In the genomic region with DNA sequence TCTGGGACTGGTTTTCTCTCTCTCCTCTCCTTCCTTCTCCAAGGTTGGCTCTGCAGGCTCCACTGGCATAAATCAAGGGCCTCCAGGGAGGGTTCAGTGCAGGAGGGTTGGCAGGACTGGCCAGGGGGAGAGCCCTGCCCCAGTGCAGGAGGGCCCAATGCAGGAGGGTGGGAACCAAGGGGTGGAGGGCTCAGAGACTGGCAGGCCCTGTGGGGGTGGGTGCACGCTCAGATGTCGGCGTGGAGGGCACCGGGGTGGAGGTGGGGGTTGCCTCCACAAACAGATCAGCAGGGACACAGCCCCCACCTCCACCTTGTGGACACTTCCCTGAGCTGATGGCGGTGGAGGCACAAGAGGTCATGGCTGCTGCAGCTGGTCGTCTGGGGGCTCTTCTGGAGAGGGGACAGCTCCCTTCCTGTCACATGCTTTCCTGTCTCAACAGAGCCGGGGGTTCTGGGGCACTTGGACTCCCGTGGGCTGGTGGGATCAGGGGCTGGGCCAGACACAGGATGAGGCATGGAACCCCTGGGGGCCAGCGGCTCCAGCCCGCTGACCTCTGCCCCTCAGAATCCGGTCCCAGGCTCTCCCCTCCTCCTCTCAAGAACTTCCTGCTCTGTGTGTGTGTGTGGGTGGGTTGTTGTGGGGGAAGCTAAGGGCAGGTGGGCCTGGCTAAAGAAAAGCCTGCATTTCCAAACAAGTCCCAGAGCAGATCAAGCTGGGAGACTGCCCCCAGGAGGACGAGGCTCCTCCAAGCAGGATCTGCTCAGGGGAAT, we compare ENCODE assay signal across 1 cellular context.
TF ChIP-seq lines count a peak whose summit lies in the region.

No MANE protein-coding gene starts in this region.

TF ChIP-seq in HepG2, 621 proteins besides CTCF, POLR2A, EP300 and RAD21 (continued from another document and continues in another):
- TF ChIP-seq, protein P1, sequence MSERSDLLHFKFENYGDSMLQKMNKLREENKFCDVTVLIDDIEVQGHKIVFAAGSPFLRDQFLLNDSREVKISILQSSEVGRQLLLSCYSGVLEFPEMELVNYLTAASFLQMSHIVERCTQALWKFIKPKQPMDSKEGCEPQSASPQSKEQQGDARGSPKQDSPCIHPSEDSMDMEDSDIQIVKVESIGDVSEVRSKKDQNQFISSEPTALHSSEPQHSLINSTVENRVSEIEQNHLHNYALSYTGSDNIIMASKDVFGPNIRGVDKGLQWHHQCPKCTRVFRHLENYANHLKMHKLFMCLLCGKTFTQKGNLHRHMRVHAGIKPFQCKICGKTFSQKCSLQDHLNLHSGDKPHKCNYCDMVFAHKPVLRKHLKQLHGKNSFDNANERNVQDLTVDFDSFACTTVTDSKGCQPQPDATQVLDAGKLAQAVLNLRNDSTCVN (CRISPR knock-in tag; IDR thresholded peaks at IDR 0.05; ENCODE audit: borderline replicate concordance) = peak; percentile 88
- TF ChIP-seq ZNF33A (CRISPR knock-in tag; IDR thresholded peaks at IDR 0.05; ENCODE audit: borderline replicate concordance) (no peak), ZNF432 (CRISPR knock-in tag; IDR thresholded peaks at IDR 0.05; ENCODE audit: borderline replicate concordance) (no peak), CBX5 (CRISPR knock-in tag; IDR thresholded peaks at IDR 0.05; ENCODE audit: borderline replicate concordance) (0 out of 2 replicates have a peak, but pooled peaks have one; percentile 31), SAP130 (CRISPR knock-in tag; IDR thresholded peaks at IDR 0.05; ENCODE audit: low read depth) (peak; percentile 75), ZNF296 (CRISPR knock-in tag; conservative IDR thresholded peaks at IDR 0.05) (peak; percentile 72), POLR2AphosphoS2 (IDR thresholded peaks at IDR 0.05; ENCODE audit: low read depth, low read length) (no peak), SRF (IDR thresholded peaks at IDR 0.05; ENCODE audit: low read depth, low read length) (no peak), AGO2 (optimal IDR thresholded peaks at IDR 0.05; ENCODE audit: low read depth, low read length) (peak; percentile 98), ZNF468 (CRISPR knock-in tag; IDR thresholded peaks at IDR 0.05) (no peak), SSRP1 (CRISPR knock-in tag; IDR thresholded peaks at IDR 0.05) (peak; percentile 94), SMAD3 (CRISPR knock-in tag; IDR thresholded peaks at IDR 0.05) (no peak), SMYD3 (CRISPR knock-in tag; IDR thresholded peaks at IDR 0.05) (peak; percentile 15; the same call in 1 of the 2 replicates), ZNF891 (CRISPR knock-in tag; IDR thresholded peaks at IDR 0.05) (peak; percentile 93), TBL1XR1 (IDR thresholded peaks at IDR 0.05; ENCODE audit: borderline replicate concordance, low read length, partially characterized antibody) (no peak), ZNF232 (CRISPR knock-in tag; IDR thresholded peaks at IDR 0.05; ENCODE audit: borderline replicate concordance) (no peak), ZNF816 (CRISPR knock-in tag; IDR thresholded peaks at IDR 0.05; ENCODE audit: borderline replicate concordance) (0 out of 2 replicates have a peak, but pooled peaks have one; percentile 44), KDM3A (CRISPR knock-in tag; IDR thresholded peaks at IDR 0.05; ENCODE audit: low read depth) (peak; percentile 70; the same call in 1 of the 2 replicates), DNMT1 (CRISPR knock-in tag; IDR thresholded peaks at IDR 0.05) (no peak; the same call in 1 of the 2 replicates), SRY (CRISPR knock-in tag; IDR thresholded peaks at IDR 0.05) (peak; percentile 64; the same call in 1 of the 2 replicates), ZFP1 (CRISPR knock-in tag; IDR thresholded peaks at IDR 0.05) (no peak), ZFP41 (CRISPR knock-in tag; IDR thresholded peaks at IDR 0.05; ENCODE audit: borderline replicate concordance) (peak; percentile 80; the same call in 1 of the 2 replicates), FOXP1 (IDR thresholded peaks at IDR 0.05) (no peak), FOXP1 (CRISPR knock-in tag; IDR thresholded peaks at IDR 0.05) (peak; percentile 32; the same call in 1 of the 2 replicates), NFE2 (CRISPR knock-in tag; IDR thresholded peaks at IDR 0.05) (no peak), ZNF460 (CRISPR knock-in tag; IDR thresholded peaks at IDR 0.05; ENCODE audit: borderline replicate concordance) (no peak; the same call in 1 of the 2 replicates), ZNF101 (CRISPR knock-in tag; IDR thresholded peaks at IDR 0.05; ENCODE audit: borderline replicate concordance, low read depth) (no peak), STAT5B (CRISPR knock-in tag; IDR thresholded peaks at IDR 0.05) (peak; percentile 24; the same call in 1 of the 2 replicates), XRCC5 (optimal IDR thresholded peaks at IDR 0.05; ENCODE audit: low read length) (peak; percentile 36), ZNF850 (CRISPR knock-in tag; conservative IDR thresholded peaks at IDR 0.05) (0 out of 2 replicates have a peak, but pooled peaks have one; percentile 47), NFKBIZ (CRISPR knock-in tag; IDR thresholded peaks at IDR 0.05) (0 out of 2 replicates have a peak, but pooled peaks have one; percentile 56), ZKSCAN1 (IDR thresholded peaks at IDR 0.05; ENCODE audit: low read length) (no peak), TSC22D2 (CRISPR knock-in tag; IDR thresholded peaks at IDR 0.05; ENCODE audit: borderline replicate concordance) (no peak)
- TF ChIP-seq, protein P2, sequence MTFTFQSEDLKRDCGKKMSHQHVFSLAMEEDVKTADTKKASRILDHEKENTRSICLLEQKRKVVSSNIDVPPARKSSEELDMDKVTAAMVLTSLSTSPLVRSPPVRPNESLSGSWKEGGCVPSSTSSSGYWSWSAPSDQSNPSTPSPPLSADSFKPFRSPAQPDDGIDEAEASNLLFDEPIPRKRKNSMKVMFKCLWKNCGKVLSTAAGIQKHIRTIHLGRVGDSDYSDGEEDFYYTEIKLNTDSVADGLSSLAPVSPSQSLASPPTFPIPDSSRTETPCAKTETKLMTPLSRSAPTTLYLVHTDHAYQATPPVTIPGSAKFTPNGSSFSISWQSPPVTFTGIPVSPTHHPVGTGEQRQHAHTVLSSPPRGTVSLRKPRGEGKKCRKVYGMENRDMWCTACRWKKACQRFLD (CRISPR knock-in tag; IDR thresholded peaks at IDR 0.05; ENCODE audit: borderline replicate concordance) = no peak
- TF ChIP-seq, protein P3, sequence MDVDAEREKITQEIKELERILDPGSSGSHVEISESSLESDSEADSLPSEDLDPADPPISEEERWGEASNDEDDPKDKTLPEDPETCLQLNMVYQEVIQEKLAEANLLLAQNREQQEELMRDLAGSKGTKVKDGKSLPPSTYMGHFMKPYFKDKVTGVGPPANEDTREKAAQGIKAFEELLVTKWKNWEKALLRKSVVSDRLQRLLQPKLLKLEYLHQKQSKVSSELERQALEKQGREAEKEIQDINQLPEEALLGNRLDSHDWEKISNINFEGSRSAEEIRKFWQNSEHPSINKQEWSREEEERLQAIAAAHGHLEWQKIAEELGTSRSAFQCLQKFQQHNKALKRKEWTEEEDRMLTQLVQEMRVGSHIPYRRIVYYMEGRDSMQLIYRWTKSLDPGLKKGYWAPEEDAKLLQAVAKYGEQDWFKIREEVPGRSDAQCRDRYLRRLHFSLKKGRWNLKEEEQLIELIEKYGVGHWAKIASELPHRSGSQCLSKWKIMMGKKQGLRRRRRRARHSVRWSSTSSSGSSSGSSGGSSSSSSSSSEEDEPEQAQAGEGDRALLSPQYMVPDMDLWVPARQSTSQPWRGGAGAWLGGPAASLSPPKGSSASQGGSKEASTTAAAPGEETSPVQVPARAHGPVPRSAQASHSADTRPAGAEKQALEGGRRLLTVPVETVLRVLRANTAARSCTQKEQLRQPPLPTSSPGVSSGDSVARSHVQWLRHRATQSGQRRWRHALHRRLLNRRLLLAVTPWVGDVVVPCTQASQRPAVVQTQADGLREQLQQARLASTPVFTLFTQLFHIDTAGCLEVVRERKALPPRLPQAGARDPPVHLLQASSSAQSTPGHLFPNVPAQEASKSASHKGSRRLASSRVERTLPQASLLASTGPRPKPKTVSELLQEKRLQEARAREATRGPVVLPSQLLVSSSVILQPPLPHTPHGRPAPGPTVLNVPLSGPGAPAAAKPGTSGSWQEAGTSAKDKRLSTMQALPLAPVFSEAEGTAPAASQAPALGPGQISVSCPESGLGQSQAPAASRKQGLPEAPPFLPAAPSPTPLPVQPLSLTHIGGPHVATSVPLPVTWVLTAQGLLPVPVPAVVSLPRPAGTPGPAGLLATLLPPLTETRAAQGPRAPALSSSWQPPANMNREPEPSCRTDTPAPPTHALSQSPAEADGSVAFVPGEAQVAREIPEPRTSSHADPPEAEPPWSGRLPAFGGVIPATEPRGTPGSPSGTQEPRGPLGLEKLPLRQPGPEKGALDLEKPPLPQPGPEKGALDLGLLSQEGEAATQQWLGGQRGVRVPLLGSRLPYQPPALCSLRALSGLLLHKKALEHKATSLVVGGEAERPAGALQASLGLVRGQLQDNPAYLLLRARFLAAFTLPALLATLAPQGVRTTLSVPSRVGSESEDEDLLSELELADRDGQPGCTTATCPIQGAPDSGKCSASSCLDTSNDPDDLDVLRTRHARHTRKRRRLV (CRISPR knock-in tag; IDR thresholded peaks at IDR 0.05) = no peak
- TF ChIP-seq, protein P4, sequence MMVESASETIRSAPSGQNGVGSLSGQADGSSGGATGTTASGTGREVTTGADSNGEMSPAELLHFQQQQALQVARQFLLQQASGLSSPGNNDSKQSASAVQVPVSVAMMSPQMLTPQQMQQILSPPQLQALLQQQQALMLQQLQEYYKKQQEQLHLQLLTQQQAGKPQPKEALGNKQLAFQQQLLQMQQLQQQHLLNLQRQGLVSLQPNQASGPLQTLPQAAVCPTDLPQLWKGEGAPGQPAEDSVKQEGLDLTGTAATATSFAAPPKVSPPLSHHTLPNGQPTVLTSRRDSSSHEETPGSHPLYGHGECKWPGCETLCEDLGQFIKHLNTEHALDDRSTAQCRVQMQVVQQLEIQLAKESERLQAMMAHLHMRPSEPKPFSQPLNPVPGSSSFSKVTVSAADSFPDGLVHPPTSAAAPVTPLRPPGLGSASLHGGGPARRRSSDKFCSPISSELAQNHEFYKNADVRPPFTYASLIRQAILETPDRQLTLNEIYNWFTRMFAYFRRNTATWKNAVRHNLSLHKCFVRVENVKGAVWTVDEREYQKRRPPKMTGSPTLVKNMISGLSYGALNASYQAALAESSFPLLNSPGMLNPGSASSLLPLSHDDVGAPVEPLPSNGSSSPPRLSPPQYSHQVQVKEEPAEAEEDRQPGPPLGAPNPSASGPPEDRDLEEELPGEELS (CRISPR knock-in tag; IDR thresholded peaks at IDR 0.05) = peak; percentile 56
- TF ChIP-seq, protein P5, sequence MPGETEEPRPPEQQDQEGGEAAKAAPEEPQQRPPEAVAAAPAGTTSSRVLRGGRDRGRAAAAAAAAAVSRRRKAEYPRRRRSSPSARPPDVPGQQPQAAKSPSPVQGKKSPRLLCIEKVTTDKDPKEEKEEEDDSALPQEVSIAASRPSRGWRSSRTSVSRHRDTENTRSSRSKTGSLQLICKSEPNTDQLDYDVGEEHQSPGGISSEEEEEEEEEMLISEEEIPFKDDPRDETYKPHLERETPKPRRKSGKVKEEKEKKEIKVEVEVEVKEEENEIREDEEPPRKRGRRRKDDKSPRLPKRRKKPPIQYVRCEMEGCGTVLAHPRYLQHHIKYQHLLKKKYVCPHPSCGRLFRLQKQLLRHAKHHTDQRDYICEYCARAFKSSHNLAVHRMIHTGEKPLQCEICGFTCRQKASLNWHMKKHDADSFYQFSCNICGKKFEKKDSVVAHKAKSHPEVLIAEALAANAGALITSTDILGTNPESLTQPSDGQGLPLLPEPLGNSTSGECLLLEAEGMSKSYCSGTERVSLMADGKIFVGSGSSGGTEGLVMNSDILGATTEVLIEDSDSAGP (CRISPR knock-in tag; IDR thresholded peaks at IDR 0.05; ENCODE audit: borderline replicate concordance) = peak; percentile 76; the same call in 1 of the 2 replicates
- TF ChIP-seq, protein P6, sequence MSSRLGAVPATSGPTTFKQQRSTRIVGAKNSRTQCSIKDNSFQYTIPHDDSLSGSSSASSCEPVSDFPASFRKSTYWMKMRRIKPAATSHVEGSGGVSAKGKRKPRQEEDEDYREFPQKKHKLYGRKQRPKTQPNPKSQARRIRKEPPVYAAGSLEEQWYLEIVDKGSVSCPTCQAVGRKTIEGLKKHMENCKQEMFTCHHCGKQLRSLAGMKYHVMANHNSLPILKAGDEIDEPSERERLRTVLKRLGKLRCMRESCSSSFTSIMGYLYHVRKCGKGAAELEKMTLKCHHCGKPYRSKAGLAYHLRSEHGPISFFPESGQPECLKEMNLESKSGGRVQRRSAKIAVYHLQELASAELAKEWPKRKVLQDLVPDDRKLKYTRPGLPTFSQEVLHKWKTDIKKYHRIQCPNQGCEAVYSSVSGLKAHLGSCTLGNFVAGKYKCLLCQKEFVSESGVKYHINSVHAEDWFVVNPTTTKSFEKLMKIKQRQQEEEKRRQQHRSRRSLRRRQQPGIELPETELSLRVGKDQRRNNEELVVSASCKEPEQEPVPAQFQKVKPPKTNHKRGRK (CRISPR knock-in tag; IDR thresholded peaks at IDR 0.05) = 0 out of 2 replicates have a peak, but pooled peaks have one; percentile 75
- TF ChIP-seq, protein P7, sequence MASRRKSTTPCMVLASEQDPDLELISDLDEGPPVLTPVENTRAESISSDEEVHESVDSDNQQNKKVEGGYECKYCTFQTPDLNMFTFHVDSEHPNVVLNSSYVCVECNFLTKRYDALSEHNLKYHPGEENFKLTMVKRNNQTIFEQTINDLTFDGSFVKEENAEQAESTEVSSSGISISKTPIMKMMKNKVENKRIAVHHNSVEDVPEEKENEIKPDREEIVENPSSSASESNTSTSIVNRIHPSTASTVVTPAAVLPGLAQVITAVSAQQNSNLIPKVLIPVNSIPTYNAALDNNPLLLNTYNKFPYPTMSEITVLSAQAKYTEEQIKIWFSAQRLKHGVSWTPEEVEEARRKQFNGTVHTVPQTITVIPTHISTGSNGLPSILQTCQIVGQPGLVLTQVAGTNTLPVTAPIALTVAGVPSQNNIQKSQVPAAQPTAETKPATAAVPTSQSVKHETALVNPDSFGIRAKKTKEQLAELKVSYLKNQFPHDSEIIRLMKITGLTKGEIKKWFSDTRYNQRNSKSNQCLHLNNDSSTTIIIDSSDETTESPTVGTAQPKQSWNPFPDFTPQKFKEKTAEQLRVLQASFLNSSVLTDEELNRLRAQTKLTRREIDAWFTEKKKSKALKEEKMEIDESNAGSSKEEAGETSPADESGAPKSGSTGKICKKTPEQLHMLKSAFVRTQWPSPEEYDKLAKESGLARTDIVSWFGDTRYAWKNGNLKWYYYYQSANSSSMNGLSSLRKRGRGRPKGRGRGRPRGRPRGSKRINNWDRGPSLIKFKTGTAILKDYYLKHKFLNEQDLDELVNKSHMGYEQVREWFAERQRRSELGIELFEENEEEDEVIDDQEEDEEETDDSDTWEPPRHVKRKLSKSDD (CRISPR knock-in tag; IDR thresholded peaks at IDR 0.05; ENCODE audit: low read depth) = no peak
- TF ChIP-seq, protein P8, sequence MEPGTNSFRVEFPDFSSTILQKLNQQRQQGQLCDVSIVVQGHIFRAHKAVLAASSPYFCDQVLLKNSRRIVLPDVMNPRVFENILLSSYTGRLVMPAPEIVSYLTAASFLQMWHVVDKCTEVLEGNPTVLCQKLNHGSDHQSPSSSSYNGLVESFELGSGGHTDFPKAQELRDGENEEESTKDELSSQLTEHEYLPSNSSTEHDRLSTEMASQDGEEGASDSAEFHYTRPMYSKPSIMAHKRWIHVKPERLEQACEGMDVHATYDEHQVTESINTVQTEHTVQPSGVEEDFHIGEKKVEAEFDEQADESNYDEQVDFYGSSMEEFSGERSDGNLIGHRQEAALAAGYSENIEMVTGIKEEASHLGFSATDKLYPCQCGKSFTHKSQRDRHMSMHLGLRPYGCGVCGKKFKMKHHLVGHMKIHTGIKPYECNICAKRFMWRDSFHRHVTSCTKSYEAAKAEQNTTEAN (CRISPR knock-in tag; conservative IDR thresholded peaks at IDR 0.05) = no peak
- TF ChIP-seq, protein P9, sequence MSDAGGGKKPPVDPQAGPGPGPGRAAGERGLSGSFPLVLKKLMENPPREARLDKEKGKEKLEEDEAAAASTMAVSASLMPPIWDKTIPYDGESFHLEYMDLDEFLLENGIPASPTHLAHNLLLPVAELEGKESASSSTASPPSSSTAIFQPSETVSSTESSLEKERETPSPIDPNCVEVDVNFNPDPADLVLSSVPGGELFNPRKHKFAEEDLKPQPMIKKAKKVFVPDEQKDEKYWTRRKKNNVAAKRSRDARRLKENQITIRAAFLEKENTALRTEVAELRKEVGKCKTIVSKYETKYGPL (CRISPR knock-in tag; IDR thresholded peaks at IDR 0.05) = no peak
